Comparison of ENCODE assay signal across 8 cellular contexts in genomic region chr11:27698872-27699241, GRCh38. TPM values are rescaled to one million over a fixed set of nuclear protein-coding genes. Genes with fewer than 3 reads are reported as not detected.
A peak's percentile ranks its signal among the peaks of the same experiment; 100 is the strongest.
DNase-seq lines count a peak whose midpoint lies in the region; ATAC-seq and TF ChIP-seq lines count a peak whose summit lies in the region.

No MANE protein-coding gene starts in this region.

- intact Hi-C loops in left ventricle myocardium superior (cut with micrococcal nuclease) = loop anchor here (5.0 to 10.0 kb wide), 2 partner anchors 828 to 1636 kb away; no protein-coding TSS in a partner anchor

- no peaks in the 10 kb centered on the region for H3K36me3 Mint-ChIP-seq in activated naive CD8-positive, alpha-beta T cell treated with anti-CD3 and anti-CD28 coated beads, Interleukin-2, amount 50 U/mL, for 24 hours (ENCODE audit: low read depth)

- H3K4me3 ChIP-seq in retinal pigment epithelial cell (ENCODE audit: low read length) = peak overlapping the region; percentile 97

- H3K4me3 Mint-ChIP-seq in activated naive CD8-positive, alpha-beta T cell treated with anti-CD3 and anti-CD28 coated beads, Interleukin-2, amount 50 U/mL, for 24 hours = no peak overlapping the region

- in situ Hi-C loops in G401 (cut with HindIII; ENCODE audit: low sequenced_read_pairs) = no loop called here
- in situ Hi-C loops in SK-MEL-5 (cut with HindIII; ENCODE audit: low pct_unique_long_range_greater_than_20kb, low sequenced_read_pairs) = no loop called here

- TF ChIP-seq CTCF in retinal pigment epithelial cell (conservative IDR thresholded peaks at IDR 0.05; ENCODE audit: low read depth, low read length) = peak; percentile 76

- DNase-seq in G401 (ENCODE audit: low spot score) = peak; percentile 92
- DNase-seq in HuH-7.5 (ENCODE audit: low spot score) = peak; percentile 88
- peak; percentile 82 for DNase-seq in SK-MEL-5 (ENCODE audit: low read depth, low spot score)
- DNase-seq in activated naive CD8-positive, alpha-beta T cell treated with anti-CD3 and anti-CD28 coated beads, Interleukin-2, amount 50 U/mL, for 24 hours = peak; percentile 78
- DNase-seq in left ventricle myocardium superior = peak; percentile 86
- DNase-seq in retinal pigment epithelial cell (ENCODE audit: low read depth) = peak; percentile 72
- no peak for DNase-seq in mesenteric fat pad (ENCODE audit: low spot score)

- H3K27ac Mint-ChIP-seq in activated naive CD8-positive, alpha-beta T cell treated with anti-CD3 and anti-CD28 coated beads, Interleukin-2, amount 50 U/mL, for 24 hours = no peak overlapping the region

- H3K27me3 Mint-ChIP-seq in activated naive CD8-positive, alpha-beta T cell treated with anti-CD3 and anti-CD28 coated beads, Interleukin-2, amount 50 U/mL, for 24 hours = peaks cover 65% of the 10 kb centered on the region

- H3K9me3 Mint-ChIP-seq in activated naive CD8-positive, alpha-beta T cell treated with anti-CD3 and anti-CD28 coated beads, Interleukin-2, amount 50 U/mL, for 24 hours = no peaks in the 10 kb centered on the region

- peak; percentile 58 for ATAC-seq in GM21619 (IDR thresholded peaks at IDR 0.05; ENCODE audit: unreplicated experiment)
- peak; percentile 80 for ATAC-seq in activated naive CD8-positive, alpha-beta T cell treated with anti-CD3 and anti-CD28 coated beads, Interleukin-2, amount 50 U/mL, for 24 hours
- peak; percentile 90 for ATAC-seq in left ventricle myocardium superior

- peaks cover 22% of the 10 kb centered on the region for H3K4me1 Mint-ChIP-seq in activated naive CD8-positive, alpha-beta T cell treated with anti-CD3 and anti-CD28 coated beads, Interleukin-2, amount 50 U/mL, for 24 hours

RNA-seq across cellular contexts. Expression of gene BDNF, which starts 1.4 kb away (rescaled TPM):
- 20.2 and 29.8 TPM in 2 replicates for total RNA-seq in G401 (2014; rRNA removed; shearing (Covaris generic))
- total RNA-seq in SK-MEL-5 (2014; rRNA removed; shearing (Covaris generic)) = 0.37 and 0.66 TPM in 2 replicates
- polyA plus RNA-seq in SK-MEL-5 (2015; cell fraction: cytosol; rRNA removed) = 0.63 and 0.72 TPM in 2 replicates
- polyA plus RNA-seq in SK-MEL-5 (2015; cell fraction: nucleus; rRNA removed) = 0.38 TPM in 1 of 2 replicates, not detected in the other
- total RNA-seq in left ventricle myocardium superior (2.4 TPM), mesenteric fat pad (0.22 TPM)
